ENCODE assay signal across 8 cellular contexts in genomic region chr9:128688501-128689292, GRCh38. TPM values are rescaled to one million over a fixed set of nuclear protein-coding genes. Genes with fewer than 3 reads are reported as not detected.
DNase-seq lines count a peak whose midpoint lies in the region; ATAC-seq, FAIRE-seq and TF ChIP-seq lines count a peak whose summit lies in the region.

A gene with protein sequence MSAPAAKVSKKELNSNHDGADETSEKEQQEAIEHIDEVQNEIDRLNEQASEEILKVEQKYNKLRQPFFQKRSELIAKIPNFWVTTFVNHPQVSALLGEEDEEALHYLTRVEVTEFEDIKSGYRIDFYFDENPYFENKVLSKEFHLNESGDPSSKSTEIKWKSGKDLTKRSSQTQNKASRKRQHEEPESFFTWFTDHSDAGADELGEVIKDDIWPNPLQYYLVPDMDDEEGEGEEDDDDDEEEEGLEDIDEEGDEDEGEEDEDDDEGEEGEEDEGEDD (plus strand): TSS chr9:128689222. CDS start chr9:128689583, 361 bp downstream.

- DNase-seq in AML-193 (lab: John Stamatoyannopoulos, UW) (peak; percentile 87), GM19239 (ENCODE audit: insufficient read length, low spot score) (peak; percentile 99), NCI-H526 (lab: John Stamatoyannopoulos, UW) (peak; percentile 69 to 98), coronary artery (ENCODE audit: low spot score) (peak; percentile 91), left kidney (ENCODE audit: low read depth, low spot score) (peak; percentile 98)
- peak; percentile 92 for DNase-seq in activated CD4-positive, alpha-beta T cell treated with anti-CD3 and anti-CD28 coated beads, Interleukin-2, amount 10 ng/mL, durations not matched to agents 7 days and 5 days
- peak; percentile 91 to 97 for DNase-seq in stimulated activated CD4-positive, alpha-beta T cell treated with anti-CD3 and anti-CD28 coated beads, Interleukin-2, amount 100 ng/mL, for 24 hours

- peak; percentile 61 for ATAC-seq in HG03460 (IDR thresholded peaks at IDR 0.05; ENCODE audit: unreplicated experiment)

- H3K36me3 Mint-ChIP-seq in activated CD4-positive, alpha-beta T cell treated with anti-CD3 and anti-CD28 coated beads, Interleukin-2, amount 10 ng/mL, durations not matched to agents 7 days and 5 days (ENCODE audit: low read depth) = peaks cover 35% of the 10 kb centered on the region

- H3K27ac Mint-ChIP-seq in activated CD4-positive, alpha-beta T cell treated with anti-CD3 and anti-CD28 coated beads, Interleukin-2, amount 10 ng/mL, durations not matched to agents 7 days and 5 days = peak within 1 kb of the TSS; percentile 99

- FAIRE-seq in GM19239 (lab: Jason Lieb, UNC) = peak; percentile 35

- H3K4me3 Mint-ChIP-seq in activated CD4-positive, alpha-beta T cell treated with anti-CD3 and anti-CD28 coated beads, Interleukin-2, amount 10 ng/mL, durations not matched to agents 7 days and 5 days = peak within 1 kb of the TSS; percentile 77

- no peaks in the 10 kb centered on the region for H3K9me3 Mint-ChIP-seq in activated CD4-positive, alpha-beta T cell treated with anti-CD3 and anti-CD28 coated beads, Interleukin-2, amount 10 ng/mL, durations not matched to agents 7 days and 5 days

- TF ChIP-seq CTCF in coronary artery (IDR thresholded peaks at IDR 0.05) = no peak

- peak within 1 kb of the TSS; percentile 77 to 97 for H3K27ac ChIP-seq in coronary artery

- H3K4me3 ChIP-seq in coronary artery = peak within 1 kb of the TSS; percentile 93

- CTCF ChIA-PET in activated CD4-positive, alpha-beta T cell treated with anti-CD3 and anti-CD28 coated beads, Interleukin-2, amount 10 ng/mL, durations not matched to agents 7 days and 5 days (lab: Charles Lee) = interaction anchor here (0.6 to 2.6 kb wide), 6 partner anchors 9 to 132 kb away, joined by 3 to 8 read pairs (median 4); partner anchors contain the start of genes ENDOG and PKN3

- H3K27me3 Mint-ChIP-seq in activated CD4-positive, alpha-beta T cell treated with anti-CD3 and anti-CD28 coated beads, Interleukin-2, amount 10 ng/mL, durations not matched to agents 7 days and 5 days = no peaks in the 10 kb centered on the region

- H3K4me1 Mint-ChIP-seq in activated CD4-positive, alpha-beta T cell treated with anti-CD3 and anti-CD28 coated beads, Interleukin-2, amount 10 ng/mL, durations not matched to agents 7 days and 5 days = peaks cover 62% of the 10 kb centered on the region

- POLR2A ChIA-PET in activated CD4-positive, alpha-beta T cell treated with anti-CD3 and anti-CD28 coated beads, Interleukin-2, amount 10 ng/mL, durations not matched to agents 7 days and 5 days (lab: Charles Lee) = no interaction called here

RNA-seq across cellular contexts. Expression of the gene that starts here (rescaled TPM):
- total RNA-seq in activated CD4-positive, alpha-beta T cell treated with anti-CD3 and anti-CD28 coated beads, Interleukin-2, amount 10 ng/mL, durations not matched to agents 7 days and 5 days = 100 to 1,000 TPM; 476 to 482 TPM

Comparison
In these comparisons a context has a peak if more than half of its experiments do, and no peak if none do; other contexts are left out.
1. Peak in every context shown above with its lines: DNase-seq, ATAC-seq, H3K4me3 ChIP-seq and H3K27ac ChIP-seq.